Comparison of ENCODE assay signal across 18 cellular contexts in the genomic region with DNA sequence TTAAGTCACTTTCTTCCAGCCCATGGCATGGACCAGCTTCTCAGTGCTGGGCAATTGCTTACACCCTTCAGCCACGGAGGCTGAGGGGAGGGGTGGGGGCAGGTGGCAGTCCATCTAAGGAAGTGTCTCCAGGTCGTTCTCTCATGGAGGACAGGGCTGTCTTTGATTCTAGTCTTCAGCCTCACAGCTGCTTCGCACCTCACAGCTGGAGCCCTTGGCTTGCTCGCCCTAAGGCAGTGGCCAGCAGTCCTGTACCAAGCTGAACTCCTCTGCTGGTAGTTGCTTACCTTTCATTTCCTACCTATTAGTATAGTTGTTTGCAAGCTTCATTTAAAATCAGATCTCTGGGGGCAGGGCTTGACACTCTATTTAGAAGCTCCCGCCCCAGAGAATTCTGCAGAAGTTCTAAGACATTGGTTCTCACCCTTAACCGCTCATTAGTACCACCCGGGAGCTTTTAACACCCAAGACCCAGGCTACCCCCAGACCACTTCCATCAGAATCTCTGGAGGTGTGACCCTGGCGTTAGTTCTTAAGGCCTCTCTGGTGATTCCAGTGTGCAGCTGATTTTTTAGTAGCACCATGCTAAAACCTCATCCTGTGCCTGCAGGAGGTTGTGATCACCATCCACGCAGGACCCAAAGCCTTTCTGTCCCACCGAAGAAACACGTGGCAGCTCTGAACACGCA.
A peak's percentile ranks its signal among the peaks of the same experiment; 100 is the strongest.
DNase-seq lines count a peak whose midpoint lies in the region; ATAC-seq and TF ChIP-seq lines count a peak whose summit lies in the region.
"Had no signal": no experiment of that assay in that cellular context is flagged by ENCODE, and none has a peak within 500 bp of the region (broad histone marks: within the 10 kb centered on the region; RNA-seq: fewer than 3 reads in every experiment).

No MANE protein-coding gene starts in this region.

- H4K20me1 ChIP-seq in osteoblast (ENCODE audit: insufficient read depth, low read length), result no peaks in the 10 kb centered on the region
- H4K20me1 ChIP-seq: BLaER1 had no signal

- H3K36me3 ChIP-seq in osteoblast (ENCODE audit: insufficient read depth, low read length), result no peaks in the 10 kb centered on the region
- H3K36me3 ChIP-seq: BLaER1 had no signal

- H3K79me2 ChIP-seq in osteoblast (ENCODE audit: insufficient read depth, low read length), result no peaks in the 10 kb centered on the region

- intact Hi-C loops in natural killer cell (cut with micrococcal nuclease), result no loop called here

- H3K27me3 ChIP-seq in osteoblast (ENCODE audit: insufficient read depth, low read length), result no peaks in the 10 kb centered on the region
- H3K27me3 ChIP-seq: BLaER1 had no signal

- no peak overlapping the region for H3K4me3 Mint-ChIP-seq in stimulated activated naive CD8-positive, alpha-beta T cell treated with anti-CD3 and anti-CD28 coated beads, Interleukin-15, amount 100 ng/mL, for 72 hours
- H3K4me3 Mint-ChIP-seq in immature natural killer cell (peak overlapping the region; percentile 18 to 66 (median 36)), natural killer cell (peak overlapping the region; percentile 55)
- H3K4me3 Mint-ChIP-seq: CD14-positive monocyte; CD4-positive, alpha-beta memory T cell had no signal

- H3K4me1 ChIP-seq in osteoblast (ENCODE audit: insufficient read depth, low read length), result no peaks in the 10 kb centered on the region

- H3K27me3 Mint-ChIP-seq in stimulated activated naive CD8-positive, alpha-beta T cell treated with anti-CD3 and anti-CD28 coated beads, Interleukin-15, amount 100 ng/mL, for 72 hours, result peaks cover 8% of the 10 kb centered on the region
- H3K27me3 Mint-ChIP-seq in immature natural killer cell (ENCODE audit: low read depth in 3 of 3), result peaks cover 0 to 5% (median 2%) of the 10 kb centered on the region in 3 donors
- H3K27me3 Mint-ChIP-seq in natural killer cell (ENCODE audit: low read depth in 2 of 2), result peaks cover 8 to 12% of the 10 kb centered on the region in 2 donors

- no peak for DNase-seq in stimulated activated naive CD8-positive, alpha-beta T cell treated with anti-CD3 and anti-CD28 coated beads, Interleukin-15, amount 100 ng/mL, for 72 hours
- DNase-seq in stimulated activated naive CD8-positive, alpha-beta T cell treated with anti-CD3 and anti-CD28 coated beads, Interleukin-15, Interleukin-2, amounts not matched to agents 100 U/mL and 50 U/mL, for 24 hours, result no peak
- DNase-seq in immature natural killer cell (peak; percentile 43 to 58 (median 43)), natural killer cell (no peak), osteoblast (ENCODE audit: insufficient read length, low spot score, missing footprints) (no peak), H4 (ENCODE audit: low spot score) (no peak), NCI-H2029 (lab: John Stamatoyannopoulos, UW) (no peak)
- DNase-seq: 8988T; Calu3; CD4-positive, alpha-beta memory T cell; DMS79 treated with DMSO at 0.1 percent for 48 hours; EL; GM23248; HCEC 1CT had no signal

- peaks cover 15% of the 10 kb centered on the region for H3K4me1 Mint-ChIP-seq in stimulated activated naive CD8-positive, alpha-beta T cell treated with anti-CD3 and anti-CD28 coated beads, Interleukin-15, amount 100 ng/mL, for 72 hours
- H3K4me1 Mint-ChIP-seq in immature natural killer cell, result peaks cover 44 to 56% of the 10 kb centered on the region in 2 donors
- H3K4me1 Mint-ChIP-seq in natural killer cell, result peaks cover 36 to 50% of the 10 kb centered on the region in 2 donors
- H3K4me1 Mint-ChIP-seq: CD14-positive monocyte had no signal

- no peaks in the 10 kb centered on the region for H3K9me3 ChIP-seq in osteoblast (ENCODE audit: low read depth, low read length)
- H3K9me3 ChIP-seq: BLaER1 had no signal

- H3K36me3 Mint-ChIP-seq in immature natural killer cell (peaks cover 0 to 5% (median 0%) of the 10 kb centered on the region in 3 donors), natural killer cell (no peaks in the 10 kb centered on the region)
- H3K36me3 Mint-ChIP-seq: CD14-positive monocyte; CD4-positive, alpha-beta memory T cell had no signal

- no peak overlapping the region for H3K4me3 ChIP-seq in osteoblast (ENCODE audit: insufficient read depth, low read length)
- H3K4me3 ChIP-seq: BLaER1, GM23248 had no signal

- TF ChIP-seq CTCF in natural killer cell (IDR thresholded peaks at IDR 0.05), result no peak
- no peak for TF ChIP-seq CTCF in osteoblast (IDR thresholded peaks at IDR 0.05; ENCODE audit: extremely low read depth, low read depth, low read length)

- no peaks in the 10 kb centered on the region for H3K9me3 Mint-ChIP-seq in stimulated activated naive CD8-positive, alpha-beta T cell treated with anti-CD3 and anti-CD28 coated beads, Interleukin-15, amount 100 ng/mL, for 72 hours
- peaks cover 0 to 1% (median 0%) of the 10 kb centered on the region in 6 donors for H3K9me3 Mint-ChIP-seq in immature natural killer cell
- no peaks in the 10 kb centered on the region for H3K9me3 Mint-ChIP-seq in natural killer cell
- H3K9me3 Mint-ChIP-seq: CD14-positive monocyte; CD4-positive, alpha-beta memory T cell had no signal

- no peak overlapping the region for H3K4me2 ChIP-seq in osteoblast (ENCODE audit: insufficient read depth, low read length)
- H3K4me2 ChIP-seq: BLaER1 had no signal

- H3K27ac ChIP-seq in osteoblast (ENCODE audit: low read depth, low read length), result no peak overlapping the region
- H3K27ac ChIP-seq: BLaER1, GM23248, HL-60 had no signal

- no peak overlapping the region for H2AFZ ChIP-seq in osteoblast (ENCODE audit: low read length)
- H2AFZ ChIP-seq: GM23248 had no signal

- no peak for ATAC-seq in stimulated activated naive CD8-positive, alpha-beta T cell treated with anti-CD3 and anti-CD28 coated beads, Interleukin-15, amount 100 ng/mL, for 72 hours
- ATAC-seq in stimulated activated naive CD8-positive, alpha-beta T cell treated with anti-CD3 and anti-CD28 coated beads, Interleukin-15, Interleukin-2, amounts not matched to agents 100 U/mL and 50 U/mL, for 24 hours, result no peak
- peak; percentile 54 to 81 (median 71) for ATAC-seq in natural killer cell
- no peak for ATAC-seq in GM21390 (IDR thresholded peaks at IDR 0.05; ENCODE audit: unreplicated experiment)

- peak overlapping the region; percentile 34 to 42 for H3K27ac Mint-ChIP-seq in stimulated activated naive CD8-positive, alpha-beta T cell treated with anti-CD3 and anti-CD28 coated beads, Interleukin-15, amount 100 ng/mL, for 72 hours
- peak overlapping the region in 5 of 6 donors; percentile 4 to 81 (median 56) for H3K27ac Mint-ChIP-seq in immature natural killer cell
- peak overlapping the region in 1 of 2 donors; percentile 67 for H3K27ac Mint-ChIP-seq in natural killer cell
- H3K27ac Mint-ChIP-seq: CD14-positive monocyte; CD4-positive, alpha-beta memory T cell had no signal

Comparison
In these comparisons a context has a peak if more than half of its experiments do, and no peak if none do; other contexts are left out.
1. ATAC-seq: peak in natural killer cell (3 of 3); none in stimulated activated naive CD8-positive, alpha-beta T cell treated with anti-CD3 and anti-CD28 coated beads, Interleukin-15, amount 100 ng/mL, for 72 hours (single experiment), stimulated activated naive CD8-positive, alpha-beta T cell treated with anti-CD3 and anti-CD28 coated beads, Interleukin-15, Interleukin-2, amounts not matched to agents 100 U/mL and 50 U/mL, for 24 hours (single experiment) and GM21390 (single experiment).
2. DNase-seq: peak in immature natural killer cell (3 of 3); none in stimulated activated naive CD8-positive, alpha-beta T cell treated with anti-CD3 and anti-CD28 coated beads, Interleukin-15, amount 100 ng/mL, for 72 hours (0 of 2), stimulated activated naive CD8-positive, alpha-beta T cell treated with anti-CD3 and anti-CD28 coated beads, Interleukin-15, Interleukin-2, amounts not matched to agents 100 U/mL and 50 U/mL, for 24 hours (single experiment), natural killer cell (single experiment), osteoblast (single experiment), H4 (single experiment) and NCI-H2029 (single experiment).
3. H3K4me3 Mint-ChIP-seq: peak in immature natural killer cell (5 of 5) and natural killer cell (single experiment); none in stimulated activated naive CD8-positive, alpha-beta T cell treated with anti-CD3 and anti-CD28 coated beads, Interleukin-15, amount 100 ng/mL, for 72 hours (0 of 2).